2 cellular contexts compared by ENCODE assay signal in the genomic region with DNA sequence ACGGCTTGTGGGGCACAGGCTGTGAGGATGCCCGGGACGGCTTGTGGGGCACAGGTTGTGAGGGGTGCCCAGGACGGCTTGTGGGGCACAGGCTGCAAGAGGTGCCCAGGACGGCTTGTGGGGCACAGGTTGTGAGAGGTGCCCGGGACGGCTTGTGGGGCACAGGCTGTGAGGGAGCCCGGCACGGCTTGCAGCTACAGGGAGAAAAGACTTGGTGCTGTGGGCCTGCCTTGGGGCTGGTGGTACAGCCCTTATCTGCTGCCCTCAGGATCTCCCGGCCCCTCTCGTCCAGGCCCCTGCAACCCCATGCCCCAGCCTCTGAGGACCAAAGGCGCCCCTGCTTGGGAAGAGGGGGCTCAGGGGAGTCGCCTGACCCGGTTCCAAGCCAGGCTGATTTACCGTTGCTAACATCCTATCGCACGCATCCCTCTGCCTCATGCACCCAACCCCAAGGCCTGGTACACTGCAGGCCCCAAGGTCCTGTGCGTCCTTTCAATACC.
TF ChIP-seq lines count a peak whose summit lies in the region.

No MANE protein-coding gene starts in this region.

TF ChIP-seq in IMR-90, 13 proteins besides CTCF, POLR2A, EP300 and RAD21:
- TF ChIP-seq CEBPB (IDR thresholded peaks at IDR 0.05; ENCODE audit: low read depth, low read length) (no peak), RFX5 (IDR thresholded peaks at IDR 0.05; ENCODE audit: low read depth, low read length) (no peak), BHLHE40 (IDR thresholded peaks at IDR 0.05; ENCODE audit: low read depth, low read length) (no peak), MAFK (IDR thresholded peaks at IDR 0.05; ENCODE audit: low read depth, low read length) (no peak), NFE2L2 (IDR thresholded peaks at IDR 0.05; ENCODE audit: low read depth, low read length) (no peak), SMC3 (IDR thresholded peaks at IDR 0.05; ENCODE audit: low read depth, low read length) (no peak), MXI1 (IDR thresholded peaks at IDR 0.05; ENCODE audit: borderline replicate concordance, low read depth, low read length) (no peak)

TF ChIP-seq in HEK293T, 16 proteins besides CTCF, POLR2A, EP300 and RAD21:
- TF ChIP-seq FOXK2 (IDR thresholded peaks at IDR 0.05) (no peak), SP1 (IDR thresholded peaks at IDR 0.05) (no peak), FOXA1 (IDR thresholded peaks at IDR 0.05) (no peak), ZNF384 (IDR thresholded peaks at IDR 0.05) (no peak), BHLHE40 (IDR thresholded peaks at IDR 0.05; ENCODE audit: borderline replicate concordance) (no peak), ARNT (IDR thresholded peaks at IDR 0.05) (no peak), LEF1 (IDR thresholded peaks at IDR 0.05; ENCODE audit: borderline replicate concordance) (no peak), HDGF (IDR thresholded peaks at IDR 0.05; ENCODE audit: borderline replicate concordance) (no peak)
